Comparison of ENCODE assay signal across 12 cellular contexts in the genomic region with DNA sequence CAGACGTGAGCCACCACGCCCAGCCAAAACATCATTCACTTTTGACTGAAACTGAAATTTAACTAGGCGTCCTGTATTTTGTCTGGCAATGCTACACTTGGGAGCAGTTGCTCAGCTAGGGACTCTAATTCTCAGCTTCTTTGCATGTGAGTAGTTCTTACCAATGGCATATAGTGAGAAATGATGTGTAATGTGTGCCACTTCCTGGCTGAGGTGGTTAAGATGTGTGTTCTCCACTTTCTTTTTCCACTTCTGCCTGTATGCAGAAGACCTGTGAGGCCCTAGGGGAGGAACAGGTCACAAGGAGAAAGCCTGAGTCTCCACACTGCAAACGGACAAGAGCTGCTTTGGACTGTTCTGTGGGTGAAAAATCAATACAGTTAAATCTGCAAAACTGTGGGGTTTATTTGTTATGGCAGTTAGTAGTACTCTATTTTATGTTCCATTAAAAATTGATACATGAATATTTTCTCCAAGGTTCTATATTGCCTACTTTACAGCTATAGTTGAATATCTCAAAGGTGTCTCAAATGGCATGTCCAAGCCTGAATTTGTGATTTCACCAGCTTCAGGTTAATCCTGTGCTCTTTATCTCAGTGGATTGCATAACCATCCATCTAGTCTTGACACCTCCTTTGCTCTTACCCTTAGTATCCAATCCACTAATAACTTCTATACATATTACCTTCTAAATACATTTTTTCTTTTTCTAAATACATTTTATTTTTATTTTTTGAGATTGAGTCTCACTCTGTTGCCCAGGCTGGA. TPM values are rescaled to one million over a fixed set of nuclear protein-coding genes. Genes with fewer than 3 reads are reported as not detected.
DNase-seq lines count a peak whose midpoint lies in the region; ATAC-seq and TF ChIP-seq lines count a peak whose summit lies in the region.
"Had no signal": no experiment of that assay in that cellular context is flagged by ENCODE, and none has a peak within 500 bp of the region (broad histone marks: within the 10 kb centered on the region; RNA-seq: fewer than 3 reads in every experiment).

No MANE protein-coding gene starts in this region.

- no peaks in the 10 kb centered on the region for H3K9me3 ChIP-seq in DND-41 (ENCODE audit: insufficient read depth, low read length, severe bottlenecking)
- H3K9me3 ChIP-seq: BLaER1, colonic mucosa, MG63 had no signal

- peak; percentile 58; the same call in 2 of the 3 replicates for ATAC-seq in DND-41 (ENCODE audit: insufficient read depth, low read depth)
- peak; percentile 91 for ATAC-seq in GM19351 (IDR thresholded peaks at IDR 0.05; ENCODE audit: unreplicated experiment)
- peak; percentile 75 for ATAC-seq in HG02970 (IDR thresholded peaks at IDR 0.05; ENCODE audit: low FRiP score, unreplicated experiment)
- no peak for ATAC-seq in omental fat pad (ENCODE audit: low FRiP score)
- ATAC-seq: PC-3 had no signal

- no peaks in the 10 kb centered on the region for H4K20me1 ChIP-seq in DND-41 (ENCODE audit: insufficient read depth, low read length)
- H4K20me1 ChIP-seq: BLaER1 had no signal

- H2AFZ ChIP-seq in DND-41 (ENCODE audit: low read depth, low read length) = no peak overlapping the region

- H3K9ac ChIP-seq in DND-41 (ENCODE audit: low read depth, low read length) = no peak overlapping the region
- H3K9ac ChIP-seq: BLaER1 had no signal

- H3K4me1 ChIP-seq in DND-41 (ENCODE audit: insufficient read depth, low read length) = no peaks in the 10 kb centered on the region
- H3K4me1 ChIP-seq: colonic mucosa had no signal

- no peaks in the 10 kb centered on the region for H3K36me3 ChIP-seq in DND-41 (ENCODE audit: insufficient read depth, low read length)
- H3K36me3 ChIP-seq: BLaER1, colonic mucosa, MG63 had no signal

- TF ChIP-seq CTCF in DND-41 (IDR thresholded peaks at IDR 0.05; ENCODE audit: borderline replicate concordance, extremely low read depth, low read length, poor library complexity, severe bottlenecking) = no peak
- no peak for TF ChIP-seq CTCF in omental fat pad (IDR thresholded peaks at IDR 0.05)
- TF ChIP-seq CTCF in nephron progenitor cell (IDR thresholded peaks at IDR 0.05) = no peak

- no peaks in the 10 kb centered on the region for H3K4me1 Mint-ChIP-seq in nephron progenitor cell

- H3K27me3 ChIP-seq in DND-41 (ENCODE audit: insufficient read depth, low read length, poor library complexity) = peaks cover 2% of the 10 kb centered on the region
- H3K27me3 ChIP-seq: BLaER1, colonic mucosa, MG63 had no signal

- no peak overlapping the region for H3K4me3 Mint-ChIP-seq in nephron progenitor cell

- no peak for DNase-seq in DND-41
- DNase-seq in activated CD4-positive, alpha-beta T cell treated with anti-CD3 and anti-CD28 coated beads, Interleukin-2, amount 50 U/mL, for 48 hours = peak; percentile 14 to 38
- no peak for DNase-seq in DMS53 treated with DMSO at 0.1 percent for 48 hours (lab: John Stamatoyannopoulos, UW; ENCODE audit: unreplicated experiment)
- no peak for DNase-seq in SW480 (ENCODE audit: low spot score)
- DNase-seq in omental fat pad (ENCODE audit: low spot score) = no peak
- no peak for DNase-seq in nephron progenitor cell
- DNase-seq: colonic mucosa, MG63, PC-3 had no signal

- H3K27ac ChIP-seq in DND-41 (ENCODE audit: low read length) = no peak overlapping the region
- H3K27ac ChIP-seq: BLaER1, colonic mucosa had no signal

- no peak overlapping the region for H3K27ac Mint-ChIP-seq in nephron progenitor cell

- H3K4me2 ChIP-seq in DND-41 (ENCODE audit: insufficient read depth, low read length) = no peak overlapping the region
- H3K4me2 ChIP-seq: BLaER1 had no signal

- no peak overlapping the region for H3K4me3 ChIP-seq in DND-41 (ENCODE audit: low read depth in 1 of 2, low read length in 2 of 2)
- H3K4me3 ChIP-seq: BLaER1, colonic mucosa, MG63 had no signal

- H3K36me3 Mint-ChIP-seq in nephron progenitor cell (ENCODE audit: low read depth) = no peaks in the 10 kb centered on the region

- peaks cover 16% of the 10 kb centered on the region for H3K27me3 Mint-ChIP-seq in nephron progenitor cell (ENCODE audit: low read depth, poor library complexity)

- H3K79me2 ChIP-seq in DND-41 (ENCODE audit: insufficient read depth, low read length) = no peaks in the 10 kb centered on the region

- H3K9me3 Mint-ChIP-seq in nephron progenitor cell = no peaks in the 10 kb centered on the region

RNA-seq across cellular contexts. Expression of gene NR1D2, which starts 59.3 kb away (rescaled TPM):
- 10 to 100 TPM; 19.6 to 36.9 (median 22.7) TPM for total RNA-seq in omental fat pad

Comparison
In these comparisons a context has a peak if more than half of its experiments do, and no peak if none do; other contexts are left out.
1. DNase-seq: peak in activated CD4-positive, alpha-beta T cell treated with anti-CD3 and anti-CD28 coated beads, Interleukin-2, amount 50 U/mL, for 48 hours (2 of 2); none in DND-41 (single experiment), DMS53 treated with DMSO at 0.1 percent for 48 hours (single experiment), SW480 (single experiment), omental fat pad (single experiment) and nephron progenitor cell (single experiment).